ENCODE assay signal across 24 cellular contexts in genomic region chr12:7207866-7208612, GRCh38.
"Had no signal": no experiment of that assay in that cellular context is flagged by ENCODE, and none has a peak within 500 bp of the region (broad histone marks: within the 10 kb centered on the region; RNA-seq: fewer than 3 reads in every experiment).

No MANE protein-coding gene starts in this region.

- H3K4me2 ChIP-seq: hepatocyte, neural progenitor cell, smooth muscle cell had no signal

- H2AFZ ChIP-seq: hepatocyte, neural progenitor cell had no signal

- DNase-seq: activated CD4-positive, alpha-beta T cell treated with anti-CD3 and anti-CD28 coated beads for 1 hour; activated CD8-positive, alpha-beta memory T cell treated with anti-CD3 and anti-CD28 coated beads for 24 hours; activated CD8-positive, alpha-beta memory T cell treated with anti-CD3 and anti-CD28 coated beads, Interleukin-2, amount 50 U/mL, for 4 hours; activated naive CD4-positive, alpha-beta T cell; activated T-cell treated with anti-CD3 and anti-CD28 coated beads, Interleukin-2, amount 50 U/mL, for 24 hours; adrenal gland; brain microvascular endothelial cell; effector CD4-positive, alpha-beta T cell; foreskin melanocyte; glutamatergic neuron; mesenchymal stem cell; naive thymus-derived CD4-positive, alpha-beta T cell; right cardiac atrium; stimulated activated CD4-positive, alpha-beta T cell treated with anti-CD3 and anti-CD28 coated beads, Interleukin-15, amount 100 ng/mL, for 24 hours; stomach had no signal

- H3K27ac ChIP-seq: adrenal gland, ascending aorta, brain microvascular endothelial cell, hepatocyte, neural progenitor cell, stomach, suprapubic skin, tibial nerve had no signal

- H3K27me3 ChIP-seq: adrenal gland, ascending aorta, brain microvascular endothelial cell, hepatocyte, neural progenitor cell, stomach, suprapubic skin, tibial nerve had no signal

- H3K4me1 ChIP-seq: adrenal gland, ascending aorta, neural progenitor cell, stomach, suprapubic skin, tibial nerve had no signal

- ATAC-seq: activated T-helper 17 cell treated with anti-CD3 and anti-CD28 coated beads, Interleukin-2, amount 50 U/mL, for 72 hours; naive thymus-derived CD4-positive, alpha-beta T cell; right cardiac atrium; stimulated activated memory B cell treated with anti-CD40 and anti-IgM and Interleukin-4, amounts not matched to agents 10 μg/mL and 1 μg/mL and 100 μg/mL, for 72 hours had no signal

- H3K4me3 ChIP-seq: adrenal gland, ascending aorta, hepatocyte, neural progenitor cell, smooth muscle cell, stomach, suprapubic skin, tibial nerve had no signal

- FAIRE-seq: endometrium had no signal

- H3K79me2 ChIP-seq: hepatocyte had no signal

- H3K9ac ChIP-seq: neural progenitor cell had no signal

- H3K9me3 ChIP-seq: adrenal gland had no signal
